Comparison of ENCODE assay signal across 8 cellular contexts in the genomic region with DNA sequence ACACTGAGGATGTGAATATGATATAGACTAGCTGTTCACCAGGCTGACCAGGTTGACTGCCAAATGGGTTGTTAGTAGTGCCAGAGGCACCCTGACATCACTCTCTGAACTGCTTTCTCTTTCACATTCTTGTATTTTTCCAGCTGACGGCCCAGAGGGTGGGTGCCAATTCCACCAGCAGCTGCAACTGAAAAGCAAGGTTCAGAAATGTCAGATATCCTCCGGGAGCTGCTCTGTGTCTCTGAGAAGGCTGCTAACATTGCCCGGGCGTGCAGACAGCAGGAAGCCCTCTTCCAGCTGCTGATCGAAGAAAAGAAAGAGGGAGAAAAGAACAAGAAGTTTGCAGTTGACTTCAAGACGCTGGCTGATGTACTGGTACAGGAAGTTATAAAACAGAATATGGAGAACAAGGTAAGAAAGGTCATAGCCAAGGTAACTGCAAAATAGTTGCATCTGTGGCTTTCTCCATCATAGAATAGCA. TPM values are rescaled to one million over a fixed set of nuclear protein-coding genes. Genes with fewer than 3 reads are reported as not detected.
DNase-seq lines count a peak whose midpoint lies in the region; ATAC-seq and FAIRE-seq lines count a peak whose summit lies in the region.

No MANE protein-coding gene starts in this region.

- peak overlapping the region; percentile 96 to 97 for H3K27ac Mint-ChIP-seq in effector memory CD8-positive, alpha-beta T cell

- H3K27ac ChIP-seq in BLaER1 treated with 17β-estradiol and CSF1 and Interleukin-3, amounts not matched to agents 10 nM and 100 nM = no peak overlapping the region
- H3K27ac ChIP-seq in temporal lobe (ENCODE audit: low read depth, low read length) = peak overlapping the region; percentile 86

- H3K9ac ChIP-seq in BLaER1 treated with 17β-estradiol and CSF1 and Interleukin-3, amounts not matched to agents 10 nM and 100 nM = peak overlapping the region in 3 of 11 experiments; percentile 3 to 33 (median 17); a peak in 3 of 22 replicates
- H3K9ac ChIP-seq in mucosa of stomach (ENCODE audit: low read length) = peak overlapping the region; percentile 6

- DNase-seq in activated CD4-positive, alpha-beta T cell treated with anti-CD3 and anti-CD28 coated beads, Interleukin-2, amount 50 U/mL, for 4 hours = peak; percentile 16 to 23
- DNase-seq in effector memory CD8-positive, alpha-beta T cell = peak; percentile 31 to 36 (median 33)
- DNase-seq in RCC 7860 (ENCODE audit: low spot score) = no peak

- H3K27me3 Mint-ChIP-seq in effector memory CD8-positive, alpha-beta T cell = no peaks in the 10 kb centered on the region

- peak overlapping the region; percentile 92 to 95 for H3K4me3 Mint-ChIP-seq in effector memory CD8-positive, alpha-beta T cell

- H3K4me1 ChIP-seq in BLaER1 treated with 17β-estradiol and CSF1 and Interleukin-3, amounts not matched to agents 10 nM and 100 nM = peaks cover 8 to 13% (median 10%) of the 10 kb centered on the region in 10 experiments; a peak in 14 of 20 replicates
- peaks cover 23% of the 10 kb centered on the region for H3K4me1 ChIP-seq in mucosa of stomach (ENCODE audit: control insufficient read depth, insufficient read depth, low read length)

- no peaks in the 10 kb centered on the region for H3K9me3 Mint-ChIP-seq in effector memory CD8-positive, alpha-beta T cell

- H3K36me3 ChIP-seq in BLaER1 treated with 17β-estradiol and CSF1 and Interleukin-3, amounts not matched to agents 10 nM and 100 nM = peaks cover 0 to 41% (median 0%) of the 10 kb centered on the region in 11 experiments; a peak in 2 of 22 replicates
- no peaks in the 10 kb centered on the region for H3K36me3 ChIP-seq in mucosa of stomach (ENCODE audit: control insufficient read depth, insufficient read depth, low read length)

- ATAC-seq in GM19455 (IDR thresholded peaks at IDR 0.05; ENCODE audit: unreplicated experiment) = peak; percentile 88
- ATAC-seq in HG03565 (IDR thresholded peaks at IDR 0.05; ENCODE audit: unreplicated experiment) = peak; percentile 74
- ATAC-seq in effector memory CD8-positive, alpha-beta T cell (replicated peaks) = peak; percentile 94

- peaks cover 9 to 10% of the 10 kb centered on the region in 2 donors for H3K4me1 Mint-ChIP-seq in effector memory CD8-positive, alpha-beta T cell (ENCODE audit: low read depth in 2 of 2)

- no peaks in the 10 kb centered on the region for H3K9me3 ChIP-seq in BLaER1 treated with 17β-estradiol and CSF1 and Interleukin-3, amounts not matched to agents 10 nM and 100 nM (replicated peaks in 1 of 11)
- H3K9me3 ChIP-seq in mucosa of stomach (ENCODE audit: control insufficient read depth, low read length) = no peaks in the 10 kb centered on the region

- H3K27me3 ChIP-seq in BLaER1 treated with 17β-estradiol and CSF1 and Interleukin-3, amounts not matched to agents 10 nM and 100 nM = no peaks in the 10 kb centered on the region
- no peaks in the 10 kb centered on the region for H3K27me3 ChIP-seq in mucosa of stomach (ENCODE audit: control insufficient read depth, insufficient read depth, low read length)

- peak overlapping the region in 10 of 11 experiments; percentile 9 to 59 (median 34); a peak in 17 of 22 replicates for H3K4me2 ChIP-seq in BLaER1 treated with 17β-estradiol and CSF1 and Interleukin-3, amounts not matched to agents 10 nM and 100 nM

- H3K36me3 Mint-ChIP-seq in effector memory CD8-positive, alpha-beta T cell (ENCODE audit: insufficient read depth) = no peaks in the 10 kb centered on the region

- no peak for FAIRE-seq in RCC 7860 (lab: Jason Lieb, UNC)

- H4K20me1 ChIP-seq in BLaER1 treated with 17β-estradiol and CSF1 and Interleukin-3, amounts not matched to agents 10 nM and 100 nM = no peaks in the 10 kb centered on the region; a peak in 1 of 22 replicates

- no peak overlapping the region for H3K4me3 ChIP-seq in BLaER1 treated with 17β-estradiol and CSF1 and Interleukin-3, amounts not matched to agents 10 nM and 100 nM
- H3K4me3 ChIP-seq in mucosa of stomach (ENCODE audit: low read length) = peak overlapping the region; percentile 29

RNA-seq across cellular contexts. Expression of gene INPP1, which starts 16.5 kb away (rescaled TPM):
- total RNA-seq in temporal lobe = 16.5 TPM

RNA-seq across cellular contexts. Expression of gene HIBCH, which starts 40.3 kb away (rescaled TPM):
- 18.9 TPM for total RNA-seq in temporal lobe

RNA-seq across cellular contexts. Expression of gene MFSD6, which starts 48.2 kb away (rescaled TPM):
- 33.4 TPM for total RNA-seq in temporal lobe
